In the genomic region with DNA sequence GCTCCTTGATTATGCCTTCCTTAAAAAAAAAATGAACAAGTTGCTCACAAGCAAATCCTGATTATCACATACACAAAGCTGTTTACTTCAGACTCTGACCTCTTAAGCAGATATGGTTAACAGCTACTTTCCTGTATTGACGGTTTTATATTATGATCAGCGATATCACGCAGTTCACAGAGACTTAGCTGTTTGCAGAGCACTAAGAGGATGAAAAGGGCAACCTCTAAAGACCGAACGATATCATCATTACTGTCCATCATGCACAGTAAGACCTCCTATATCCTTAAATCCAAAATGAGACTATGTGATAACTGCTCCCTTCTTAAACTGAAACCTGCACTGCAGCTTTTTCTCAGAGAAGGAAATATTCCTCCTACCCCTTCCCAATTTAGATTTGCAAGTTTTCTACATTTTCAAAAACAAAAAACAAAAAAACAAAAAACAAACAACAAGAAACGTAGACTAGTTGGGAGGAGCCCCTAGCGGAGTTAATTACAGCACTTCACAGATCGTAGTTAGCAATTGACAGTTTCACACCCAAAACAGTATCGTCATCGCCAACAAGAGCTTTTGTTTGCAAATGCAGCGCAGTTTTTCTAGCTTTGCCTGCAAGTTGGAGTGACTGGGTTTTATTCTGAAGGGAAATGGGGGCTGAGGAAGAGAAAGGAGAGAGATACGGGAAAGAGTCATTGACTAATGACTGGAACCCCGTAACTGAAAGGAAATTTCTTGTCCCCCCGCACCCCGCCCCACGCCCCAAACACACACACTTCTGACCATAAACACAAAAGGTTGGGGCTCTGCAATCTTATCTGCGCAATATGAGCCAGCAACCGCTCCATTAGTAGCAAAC, we compare ENCODE assay signal across 8 cellular contexts. TPM values are rescaled to one million over a fixed set of nuclear protein-coding genes. Genes with fewer than 3 reads are reported as not detected.
DNase-seq lines count a peak whose midpoint lies in the region; ATAC-seq, FAIRE-seq and TF ChIP-seq lines count a peak whose summit lies in the region.

No MANE protein-coding gene starts in this region.

- intact Hi-C loops in lower lobe of right lung (cut with DNase I), result no loop called here

- no peak for FAIRE-seq in H54 (lab: Jason Lieb, UNC)

- no peaks in the 10 kb centered on the region for H3K9me3 ChIP-seq in lower lobe of right lung
- H3K9me3 ChIP-seq in stomach smooth muscle (ENCODE audit: control insufficient read depth in 2 of 2, low read length in 2 of 2), result no peaks in the 10 kb centered on the region

- no peak for TF ChIP-seq POLR2A in H54 (IDR thresholded peaks at IDR 0.05; ENCODE audit: low read depth, low read length)

- peaks cover 14% of the 10 kb centered on the region for H3K36me3 ChIP-seq in lower lobe of right lung
- H3K36me3 ChIP-seq in stomach smooth muscle (ENCODE audit: control insufficient read depth in 2 of 2, insufficient read depth in 2 of 2, low read length in 2 of 2), result no peaks in the 10 kb centered on the region

- DNase-seq in EL (peak; percentile 21), SK-MEL-5 (ENCODE audit: low read depth, low spot score) (peak; percentile 6), choroid plexus epithelial cell (ENCODE audit: low read depth) (peak; percentile 46), lower lobe of right lung (no peak), H54 (ENCODE audit: insufficient read length, low spot score) (no peak), islet precursor cell (no peak)

- H3K4me3 ChIP-seq in choroid plexus epithelial cell (ENCODE audit: low read depth, low read length) (peak overlapping the region; percentile 73), lower lobe of right lung (peak overlapping the region; percentile 81), stomach smooth muscle (ENCODE audit: low read length in 2 of 2) (peak overlapping the region; percentile 85 to 94)

- peak overlapping the region; percentile 96 to 100 for H3K9ac ChIP-seq in stomach smooth muscle (ENCODE audit: low read length in 2 of 2)

- no peak for TF ChIP-seq CTCF in choroid plexus epithelial cell (conservative IDR thresholded peaks at IDR 0.05; ENCODE audit: low read depth, low read length)
- TF ChIP-seq CTCF in lower lobe of right lung (IDR thresholded peaks at IDR 0.05), result no peak

- ATAC-seq in HG02970 (IDR thresholded peaks at IDR 0.05; ENCODE audit: low FRiP score, unreplicated experiment) (peak; percentile 4), lower lobe of right lung (no peak)

- in situ Hi-C loops in SK-MEL-5 (cut with HindIII; ENCODE audit: low pct_unique_long_range_greater_than_20kb, low sequenced_read_pairs), result loop anchor here (10.0 kb wide), 1 partner anchor 85 kb away; no protein-coding TSS in a partner anchor

- H3K27ac ChIP-seq in lower lobe of right lung (peak overlapping the region; percentile 99), stomach smooth muscle (ENCODE audit: low read length) (peak overlapping the region; percentile 99)

- H3K27me3 ChIP-seq in lower lobe of right lung (ENCODE audit: low read depth) (no peaks in the 10 kb centered on the region), stomach smooth muscle (ENCODE audit: control insufficient read depth in 1 of 2, insufficient read depth in 2 of 2, low read length in 2 of 2) (no peaks in the 10 kb centered on the region)

- peaks cover 46% of the 10 kb centered on the region for H3K4me1 ChIP-seq in lower lobe of right lung
- peaks cover 16% of the 10 kb centered on the region for H3K4me1 ChIP-seq in stomach smooth muscle (ENCODE audit: control insufficient read depth, insufficient read depth, low read length)

RNA-seq across cellular contexts. Expression of a gene that starts 1.2 kb away (rescaled TPM):
- 56.5 and 59.2 TPM in 2 replicates for total RNA-seq in SK-MEL-5 (2014; rRNA removed; shearing (Covaris generic))
- polyA plus RNA-seq in SK-MEL-5 (2015; cell fraction: cytosol; rRNA removed), result 23.7 and 37.8 TPM in 2 replicates
- polyA plus RNA-seq in SK-MEL-5 (2015; cell fraction: nucleus; rRNA removed), result 12.7 and 16.6 TPM in 2 replicates
- total RNA-seq in lower lobe of right lung, result 120 TPM

Comparison
In these comparisons a context has a peak if more than half of its experiments do, and no peak if none do; other contexts are left out.
1. DNase-seq: peak in EL (single experiment), SK-MEL-5 (single experiment) and choroid plexus epithelial cell (single experiment); none in lower lobe of right lung (single experiment), H54 (single experiment) and islet precursor cell (single experiment).
2. Peak in every context shown above with its lines, with median percentiles within 50 percentile points of each other: H3K4me3 ChIP-seq.